ENCODE assay signal across 1 cellular context in the genomic region with DNA sequence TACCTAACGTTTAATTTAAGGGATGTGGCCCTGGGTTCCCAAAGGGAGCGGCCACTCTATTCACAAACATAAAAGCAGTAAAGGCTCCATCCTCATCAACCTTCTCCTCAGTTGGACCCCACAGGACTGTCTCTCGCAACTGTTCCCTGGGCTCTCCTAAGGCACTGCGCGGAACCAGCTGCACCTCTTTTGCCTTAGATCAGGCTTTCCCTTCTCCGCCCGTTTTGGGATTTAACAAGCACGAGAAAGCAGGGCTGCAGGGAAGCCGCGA.
TF ChIP-seq lines count a peak whose summit lies in the region.

No MANE protein-coding gene starts in this region.

TF ChIP-seq in HepG2, 621 proteins besides CTCF, POLR2A, EP300 and RAD21 (continued from another document):
- TF ChIP-seq AKNA (CRISPR knock-in tag; IDR thresholded peaks at IDR 0.05; ENCODE audit: borderline replicate concordance) (no peak), TEAD2 (CRISPR knock-in tag; IDR thresholded peaks at IDR 0.05) (no peak), NCOA1 (CRISPR knock-in tag; IDR thresholded peaks at IDR 0.05) (no peak), TOE1 (CRISPR knock-in tag; IDR thresholded peaks at IDR 0.05) (no peak), CEBPG (CRISPR knock-in tag; IDR thresholded peaks at IDR 0.05) (no peak), SAP130 (CRISPR knock-in tag; IDR thresholded peaks at IDR 0.05; ENCODE audit: low read depth) (no peak)
TF ChIP-seq in HepG2: peak in this region for 4.
